ENCODE assay signal across 8 cellular contexts in genomic region chr11:31369348-31370329, GRCh38. TPM values are rescaled to one million over a fixed set of nuclear protein-coding genes. Genes with fewer than 3 reads are reported as not detected.
DNase-seq lines count a peak whose midpoint lies in the region; ATAC-seq, FAIRE-seq and TF ChIP-seq lines count a peak whose summit lies in the region.

A gene with protein sequence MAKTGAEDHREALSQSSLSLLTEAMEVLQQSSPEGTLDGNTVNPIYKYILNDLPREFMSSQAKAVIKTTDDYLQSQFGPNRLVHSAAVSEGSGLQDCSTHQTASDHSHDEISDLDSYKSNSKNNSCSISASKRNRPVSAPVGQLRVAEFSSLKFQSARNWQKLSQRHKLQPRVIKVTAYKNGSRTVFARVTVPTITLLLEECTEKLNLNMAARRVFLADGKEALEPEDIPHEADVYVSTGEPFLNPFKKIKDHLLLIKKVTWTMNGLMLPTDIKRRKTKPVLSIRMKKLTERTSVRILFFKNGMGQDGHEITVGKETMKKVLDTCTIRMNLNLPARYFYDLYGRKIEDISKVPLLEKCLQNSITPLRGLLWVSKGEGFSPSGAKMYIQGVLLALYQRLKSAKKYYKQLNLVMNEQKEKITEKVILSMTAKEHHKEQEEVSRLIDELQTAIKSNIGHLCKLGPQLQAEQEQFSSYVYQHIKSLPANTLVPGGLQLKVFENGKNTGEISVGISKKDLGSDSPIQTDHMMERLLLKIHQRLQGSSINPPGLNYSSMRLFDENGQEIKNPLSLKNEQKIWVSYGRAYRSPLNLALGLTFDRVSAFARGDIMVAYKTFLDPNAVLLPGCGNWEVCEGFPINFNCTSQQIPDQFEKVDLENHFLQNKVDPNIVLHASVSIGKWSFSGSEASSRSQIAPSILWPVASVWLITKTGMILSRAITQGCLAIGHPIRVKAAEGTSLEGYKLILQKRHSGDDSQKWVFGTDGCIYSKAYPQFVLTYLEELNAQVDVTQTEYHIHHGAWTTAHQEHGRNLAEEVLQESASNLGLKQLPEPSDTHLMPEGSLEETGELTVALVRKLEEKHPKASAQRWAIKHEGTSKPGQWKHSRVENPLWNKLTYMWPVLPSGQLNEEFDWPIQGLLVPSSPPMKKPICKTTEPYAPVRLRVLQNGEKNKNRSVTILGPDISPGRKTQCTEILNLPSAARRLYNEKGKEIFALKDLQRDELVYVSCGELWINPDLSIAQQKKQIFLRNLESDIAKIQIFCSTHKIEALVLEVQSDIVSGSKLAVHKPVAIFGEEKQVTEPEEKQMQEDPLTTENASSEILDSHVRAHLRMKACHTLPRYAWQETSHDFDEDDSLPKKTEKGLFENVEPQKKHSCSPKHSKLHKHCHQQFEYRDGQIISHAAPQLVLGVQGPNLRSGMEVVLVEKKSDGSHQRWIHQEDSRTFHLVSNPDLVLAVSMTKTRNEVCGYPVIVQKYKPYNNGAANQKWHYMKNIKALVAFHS (N-terminal part only) (minus strand): TSS chr11:31369739. CDS start chr11:31328280, 41,459 bp downstream.
A gene with protein sequence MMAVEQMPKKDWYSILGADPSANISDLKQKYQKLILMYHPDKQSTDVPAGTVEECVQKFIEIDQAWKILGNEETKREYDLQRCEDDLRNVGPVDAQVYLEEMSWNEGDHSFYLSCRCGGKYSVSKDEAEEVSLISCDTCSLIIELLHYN (plus strand): TSS chr11:31369860. CDS start chr11:31370749, 889 bp downstream.

- ATAC-seq in HG02973 (IDR thresholded peaks at IDR 0.05; ENCODE audit: unreplicated experiment): peak; percentile 99

- peak within 1 kb of the TSS; percentile 91 for H3K27ac ChIP-seq in hepatocyte
- peak within 1 kb of the TSS; percentile 49 for H3K27ac ChIP-seq in rectal smooth muscle tissue (ENCODE audit: low read depth, low read length)

- peak within 1 kb of the TSS; percentile 99 for H2AFZ ChIP-seq in hepatocyte

- H3K9ac ChIP-seq in rectal smooth muscle tissue (ENCODE audit: low read length): peak within 1 kb of the TSS; percentile 76

- TF ChIP-seq CTCF in astrocyte of the cerebellum (IDR thresholded peaks at IDR 0.05; ENCODE audit: low read depth, low read length, missing control alignments) (no peak), hepatocyte (IDR thresholded peaks at IDR 0.05; ENCODE audit: poor library complexity) (no peak)

- H3K9me2 ChIP-seq in hepatocyte (replicated peaks; ENCODE audit: insufficient read depth): no peaks in the 10 kb centered on the region

- H3K36me3 ChIP-seq in hepatocyte (replicated peaks; ENCODE audit: insufficient read depth, low read depth) (no peaks in the 10 kb centered on the region), rectal smooth muscle tissue (ENCODE audit: control insufficient read depth, insufficient read depth, low read length) (no peaks in the 10 kb centered on the region)

- FAIRE-seq in GM18507 (lab: Jason Lieb, UNC): peak; percentile 94

- peaks cover 4% of the 10 kb centered on the region for H3K27me3 ChIP-seq in hepatocyte
- no peaks in the 10 kb centered on the region for H3K27me3 ChIP-seq in rectal smooth muscle tissue (ENCODE audit: control insufficient read depth, insufficient read depth, low read length)

- H3K4me3 ChIP-seq in astrocyte of the cerebellum (ENCODE audit: low read depth, low read length): peak within 1 kb of the TSS; percentile 76
- H3K4me3 ChIP-seq in hepatocyte: peak within 1 kb of the TSS; percentile 92
- H3K4me3 ChIP-seq in rectal smooth muscle tissue (ENCODE audit: low read length): peak within 1 kb of the TSS; percentile 96

- H3K4me2 ChIP-seq in hepatocyte: peak within 1 kb of the TSS; percentile 95

- in situ Hi-C loops in astrocyte of the cerebellum (cut with HindIII; ENCODE audit: low sequenced_read_pairs): no loop called here

- H3K9me3 ChIP-seq in hepatocyte (ENCODE audit: low read depth): no peaks in the 10 kb centered on the region

- H3K4me1 ChIP-seq in hepatocyte (ENCODE audit: insufficient read depth) (peaks cover 7% of the 10 kb centered on the region), rectal smooth muscle tissue (ENCODE audit: control insufficient read depth, insufficient read depth, low read length) (no peaks in the 10 kb centered on the region)

- H4K20me1 ChIP-seq in hepatocyte (ENCODE audit: insufficient read depth, poor library complexity, severe bottlenecking): no peaks in the 10 kb centered on the region

- DNase-seq in GM18507 (ENCODE audit: extremely low spot score, insufficient read length, low read depth) (peak; percentile 76), NCI-H1930 (lab: John Stamatoyannopoulos, UW) (peak; percentile 94 to 95), T-helper 22 cell (ENCODE audit: low read depth) (peak; percentile 84), astrocyte of the cerebellum (ENCODE audit: low read depth) (peak; percentile 83), hepatocyte (ENCODE audit: low spot score) (peak; percentile 96), cortex of kidney (lab: John Stamatoyannopoulos, UW) (no peak)

- 2% methylated on average over 53 of the region's 53 CpGs for WGBS in hepatocyte (ENCODE audit: low lambda C conversion rate, missing lambda C conversion rate)

- peaks cover 17% of the 10 kb centered on the region for H3K79me2 ChIP-seq in hepatocyte

RNA-seq across cellular contexts. Expression of the first gene that starts in this region (rescaled TPM):
- 1.9 and 2.4 TPM in 2 replicates for total RNA-seq in hepatocyte
- polyA plus RNA-seq in hepatocyte: 0.63 and 1.3 TPM in 2 replicates

RNA-seq across cellular contexts. Expression of the second gene that starts in this region (rescaled TPM):
- total RNA-seq in hepatocyte: 13.6 and 19.1 TPM in 2 replicates
- 6.7 and 8.6 TPM in 2 replicates for polyA plus RNA-seq in hepatocyte
